ENCODE assay signal across 11 cellular contexts in the genomic region with DNA sequence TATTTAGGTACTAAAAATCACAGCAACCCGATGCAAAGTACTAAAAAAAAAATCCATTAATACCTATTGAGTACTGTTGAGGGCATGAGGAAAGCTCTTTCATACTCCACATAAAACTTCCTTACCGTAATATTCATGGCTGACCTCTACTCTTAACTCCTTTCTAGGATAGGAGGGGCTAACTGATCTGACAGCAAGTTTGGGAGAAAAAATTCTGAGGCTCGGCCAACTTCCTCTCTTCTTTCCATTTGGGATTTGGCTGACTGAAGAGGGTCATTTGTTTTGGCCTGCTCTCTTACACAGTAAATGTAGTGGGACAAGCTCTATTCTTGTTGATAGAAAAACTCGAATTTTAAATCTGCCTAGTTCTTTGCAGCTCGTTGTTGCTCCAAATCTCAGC. TPM values are rescaled to one million over a fixed set of nuclear protein-coding genes. Genes with fewer than 3 reads are reported as not detected.
DNase-seq lines count a peak whose midpoint lies in the region; ATAC-seq and TF ChIP-seq lines count a peak whose summit lies in the region.
"Had no signal": no experiment of that assay in that cellular context is flagged by ENCODE, and none has a peak within 500 bp of the region (broad histone marks: within the 10 kb centered on the region; RNA-seq: fewer than 3 reads in every experiment).

No MANE protein-coding gene starts in this region.

- peaks cover 18 to 36% (median 19%) of the 10 kb centered on the region in 3 donors for H3K4me1 Mint-ChIP-seq in CD8-positive, alpha-beta memory T cell
- peaks cover 23 to 42% (median 35%) of the 10 kb centered on the region in 3 donors for H3K4me1 Mint-ChIP-seq in IgD-negative memory B cell
- H3K4me1 Mint-ChIP-seq in naive B cell, result peaks cover 31 to 58% (median 37%) of the 10 kb centered on the region in 3 donors

- DNase-seq in CD8-positive, alpha-beta memory T cell, result no peak
- DNase-seq in fibroblast of mammary gland (ENCODE audit: low read depth), result peak; percentile 17
- no peak for DNase-seq in naive B cell
- DNase-seq in activated naive CD4-positive, alpha-beta T cell treated with Interleukin-2 at 50 U/mL for 16 hours, result no peak
- no peak for DNase-seq in T1000 (lab: John Stamatoyannopoulos, UW)
- no peak for DNase-seq in NCI-H2171 (lab: John Stamatoyannopoulos, UW)
- DNase-seq: SHP77 treated with DMSO at 0.1 percent for 48 hours had no signal

- no peak for TF ChIP-seq CTCF in fibroblast of mammary gland (conservative IDR thresholded peaks at IDR 0.05; ENCODE audit: control insufficient read depth, insufficient read depth, low read depth, low read length)

- H3K4me3 Mint-ChIP-seq in CD8-positive, alpha-beta memory T cell, result peak overlapping the region in 2 of 7 donors; percentile 22 to 60
- peak overlapping the region in 2 of 4 donors; percentile 26 to 72 for H3K4me3 Mint-ChIP-seq in IgD-negative memory B cell
- no peak overlapping the region for H3K4me3 Mint-ChIP-seq in naive B cell

- H3K9me3 Mint-ChIP-seq in CD8-positive, alpha-beta memory T cell, result no peaks in the 10 kb centered on the region
- H3K9me3 Mint-ChIP-seq in IgD-negative memory B cell (no peaks in the 10 kb centered on the region), naive B cell (no peaks in the 10 kb centered on the region)

- ATAC-seq in naive B cell (ENCODE audit: low read depth in 2 of 2) (no peak), HG03045 (IDR thresholded peaks at IDR 0.05; ENCODE audit: unreplicated experiment) (no peak)

- CTCF ChIA-PET in CD8-positive, alpha-beta memory T cell (lab: Charles Lee), result interaction anchor here (0.9 to 1.4 kb wide), 3 partner anchors 10 to 476 kb away, joined by 3 to 4 read pairs (median 4); a partner anchor contains a TSS

- peaks cover 0 to 4% (median 0%) of the 10 kb centered on the region in 3 donors for H3K36me3 Mint-ChIP-seq in CD8-positive, alpha-beta memory T cell
- H3K36me3 Mint-ChIP-seq in IgD-negative memory B cell, result peaks cover 1% of the 10 kb centered on the region
- H3K36me3 Mint-ChIP-seq in naive B cell, result no peaks in the 10 kb centered on the region

- no peak overlapping the region for H3K4me3 ChIP-seq in CD8-positive, alpha-beta memory T cell (ENCODE audit: low read length)
- no peak overlapping the region for H3K4me3 ChIP-seq in fibroblast of mammary gland (ENCODE audit: control insufficient read depth, low read depth, low read length)
- H3K4me3 ChIP-seq: mucosa of descending colon, thoracic aorta had no signal

- no peaks in the 10 kb centered on the region for H3K36me3 ChIP-seq in CD8-positive, alpha-beta memory T cell (ENCODE audit: insufficient read depth, low read length)
- H3K36me3 ChIP-seq: thoracic aorta had no signal

- H3K27me3 ChIP-seq in CD8-positive, alpha-beta memory T cell (ENCODE audit: insufficient read depth, low read length, poor library complexity, severe bottlenecking), result no peaks in the 10 kb centered on the region

- H3K4me1 ChIP-seq in CD8-positive, alpha-beta memory T cell (ENCODE audit: insufficient read depth, low read length), result peaks cover 18% of the 10 kb centered on the region

- H3K9me3 ChIP-seq in CD8-positive, alpha-beta memory T cell (ENCODE audit: low read length), result no peaks in the 10 kb centered on the region
- H3K9me3 ChIP-seq: mucosa of descending colon, thoracic aorta had no signal

- H3K27ac Mint-ChIP-seq in CD8-positive, alpha-beta memory T cell, result peak overlapping the region; percentile 26 to 87 (median 83)
- H3K27ac Mint-ChIP-seq in IgD-negative memory B cell (peak overlapping the region; percentile 43 to 65 (median 62)), naive B cell (peak overlapping the region in 4 of 6 donors; percentile 21 to 77 (median 60))

- no peaks in the 10 kb centered on the region for H3K27me3 Mint-ChIP-seq in CD8-positive, alpha-beta memory T cell
- H3K27me3 Mint-ChIP-seq in IgD-negative memory B cell, result no peaks in the 10 kb centered on the region
- H3K27me3 Mint-ChIP-seq in naive B cell, result no peaks in the 10 kb centered on the region

- no peak overlapping the region for H3K27ac ChIP-seq in CD8-positive, alpha-beta memory T cell (ENCODE audit: low read depth, low read length)
- H3K27ac ChIP-seq: thoracic aorta had no signal

- POLR2A ChIA-PET in CD8-positive, alpha-beta memory T cell (lab: Charles Lee), result interaction anchor here (0.7 to 2.0 kb wide), 4 partner anchors 9 to 257 kb away, joined by 3 to 16 read pairs (median 3); a partner anchor contains a TSS

RNA-seq across cellular contexts. Expression of a gene that starts 9.4 kb away (rescaled TPM):
- total RNA-seq in CD8-positive, alpha-beta memory T cell, result 10 to 100 TPM; 15.4 to 15.6 TPM
- polyA plus RNA-seq in CD8-positive, alpha-beta memory T cell, result 16.8 TPM
- polyA plus RNA-seq in IgD-negative memory B cell (26.1 TPM), naive B cell (ENCODE audit: low read depth in 6 of 6) (10 to 100 TPM; 29.8 to 50.0 (median 39.3) TPM)
